In genomic region chr12:111664961-111665865, GRCh38 we compare ENCODE assay signal across 22 cellular contexts. TPM values are rescaled to one million over a fixed set of nuclear protein-coding genes. Genes with fewer than 3 reads are reported as not detected.
DNase-seq lines count a peak whose midpoint lies in the region; ATAC-seq and TF ChIP-seq lines count a peak whose summit lies in the region.
"Had no signal": no experiment of that assay in that cellular context is flagged by ENCODE, and none has a peak within 500 bp of the region (broad histone marks: within the 10 kb centered on the region; RNA-seq: fewer than 3 reads in every experiment).

No MANE protein-coding gene starts in this region.

- 0 out of 2 replicates have a peak overlapping the region, but pooled peaks have one; percentile 19 for H3K9ac ChIP-seq in HUES64 (ENCODE audit: low read depth, low read length)

- H3K4me1 Mint-ChIP-seq in naive B cell, result peaks cover 0 to 4% (median 1%) of the 10 kb centered on the region in 3 donors
- H3K4me1 Mint-ChIP-seq: activated CD4-positive, alpha-beta T cell treated with anti-CD3 and anti-CD28 coated beads for 36 hours; activated naive CD8-positive, alpha-beta T cell treated with anti-CD3 and anti-CD28 coated beads for 36 hours had no signal

- H3K9me3 Mint-ChIP-seq in naive B cell, result no peaks in the 10 kb centered on the region
- H3K9me3 Mint-ChIP-seq: activated naive CD8-positive, alpha-beta T cell treated with anti-CD3 and anti-CD28 coated beads for 36 hours; CD8-positive, alpha-beta T cell had no signal

- DNase-seq in Ammon's horn (ENCODE audit: low spot score), result peak; percentile 76
- peak in 8 of 10 donors; percentile 24 to 74 (median 58) for DNase-seq in dorsolateral prefrontal cortex
- no peak for DNase-seq in naive B cell
- DNase-seq in activated effector memory CD4-positive, alpha-beta T cell treated with anti-CD3 and anti-CD28 coated beads, Interleukin-2, amount 50 U/mL, for 16 hours, result no peak
- no peak for DNase-seq in left lobe of liver (ENCODE audit: low spot score)
- no peak for DNase-seq in DMS79 (lab: John Stamatoyannopoulos, UW)
- DNase-seq in NCI-H146 treated with DMSO at 0.1 percent for 48 hours (lab: John Stamatoyannopoulos, UW; ENCODE audit: unreplicated experiment), result no peak
- DNase-seq: activated CD4-positive, alpha-beta T cell treated with anti-CD3 and anti-CD28 coated beads for 36 hours; activated CD8-positive, alpha-beta memory T cell treated with anti-CD3 and anti-CD28 coated beads, Interleukin-2, amount 50 U/mL, for 4 hours; activated naive CD8-positive, alpha-beta T cell treated with anti-CD3 and anti-CD28 coated beads for 36 hours; CD8-positive, alpha-beta T cell; DMS53; left cardiac atrium; mucosa of descending colon; NCI-H1694; NCI-H345; RPMI8226; stimulated activated CD4-positive, alpha-beta T cell treated with anti-CD3 and anti-CD28 coated beads, Interleukin-15, amount 100 ng/mL, for 24 hours; stimulated activated naive CD4-positive, alpha-beta T cell; upper lobe of right lung had no signal

- peak overlapping the region in 4 of 6 donors; percentile 22 to 94 (median 64) for H3K27ac Mint-ChIP-seq in naive B cell
- H3K27ac Mint-ChIP-seq: activated CD4-positive, alpha-beta T cell treated with anti-CD3 and anti-CD28 coated beads for 36 hours; activated naive CD8-positive, alpha-beta T cell treated with anti-CD3 and anti-CD28 coated beads for 36 hours; CD8-positive, alpha-beta T cell had no signal

- intact Hi-C loops in dorsolateral prefrontal cortex (cut with DNase I), result no loop called here

- no peak for TF ChIP-seq CTCF in dorsolateral prefrontal cortex (IDR thresholded peaks at IDR 0.05 in 54 of 56, conservative IDR thresholded peaks at IDR 0.05 in 2 of 56; ENCODE audit: low read depth in 1 of 56, partially characterized antibody in 56 of 56)

- ATAC-seq in naive B cell (ENCODE audit: low read depth in 2 of 2) (no peak), left lobe of liver (no peak)
- ATAC-seq: activated CD4-positive, alpha-beta T cell treated with anti-CD3 and anti-CD28 coated beads for 36 hours; CD8-positive, alpha-beta T cell; mucosa of descending colon; upper lobe of right lung had no signal

- no peaks in the 10 kb centered on the region for H3K27me3 Mint-ChIP-seq in naive B cell
- H3K27me3 Mint-ChIP-seq: activated CD4-positive, alpha-beta T cell treated with anti-CD3 and anti-CD28 coated beads for 36 hours; activated naive CD8-positive, alpha-beta T cell treated with anti-CD3 and anti-CD28 coated beads for 36 hours had no signal

- H3K36me3 Mint-ChIP-seq in naive B cell, result peaks cover 19 to 28% of the 10 kb centered on the region in 2 donors

- H3K4me3 Mint-ChIP-seq in naive B cell, result no peak overlapping the region
- H3K4me3 Mint-ChIP-seq: activated CD4-positive, alpha-beta T cell treated with anti-CD3 and anti-CD28 coated beads for 36 hours; activated naive CD8-positive, alpha-beta T cell treated with anti-CD3 and anti-CD28 coated beads for 36 hours; CD8-positive, alpha-beta T cell had no signal

- peaks cover 4% of the 10 kb centered on the region; the same call in 1 of the 2 replicates for H3K4me1 ChIP-seq in HUES64 (ENCODE audit: insufficient read depth, low read length)
- H3K4me1 ChIP-seq: right atrium auricular region, upper lobe of right lung had no signal

- no peaks in the 10 kb centered on the region for H3K9me3 ChIP-seq in HUES64 (ENCODE audit: insufficient read depth, low read depth, low read length)
- H3K9me3 ChIP-seq: mucosa of descending colon, right atrium auricular region, upper lobe of right lung had no signal

- H3K27ac ChIP-seq in HUES64 (ENCODE audit: low read depth, low read length) (peak overlapping the region; percentile 37; the same call in 1 of the 2 replicates), dorsolateral prefrontal cortex (peak overlapping the region in 53 of 59 donors; percentile 9 to 80 (median 55))
- H3K27ac ChIP-seq: right atrium auricular region, upper lobe of right lung had no signal

- H3K36me3 ChIP-seq in HUES64 (ENCODE audit: insufficient read depth, low read length), result peaks cover 83% of the 10 kb centered on the region

- H3K4me3 ChIP-seq in HUES64 (ENCODE audit: low read length), result no peak overlapping the region
- peak overlapping the region in 10 of 59 donors; percentile 2 to 32 (median 12) for H3K4me3 ChIP-seq in dorsolateral prefrontal cortex
- H3K4me3 ChIP-seq: mucosa of descending colon, right atrium auricular region, upper lobe of right lung had no signal

- H3K27me3 ChIP-seq in HUES64 (ENCODE audit: insufficient read depth, low read length) (no peaks in the 10 kb centered on the region), dorsolateral prefrontal cortex (no peaks in the 10 kb centered on the region)
- H3K27me3 ChIP-seq: right atrium auricular region, upper lobe of right lung had no signal

- WGBS in HUES64, result 91% methylated on average over 11 of the region's 11 CpGs

RNA-seq across cellular contexts. Expression of gene BRAP, which starts 20.5 kb away (rescaled TPM):
- 14.9 TPM for polyA plus RNA-seq in HUES64 (2013, experiment 1 of 2)
- polyA plus RNA-seq in HUES64 (2013, experiment 2 of 2), result 17.2 TPM
- total RNA-seq in dorsolateral prefrontal cortex (10 to 100 TPM; 20.6 to 31.0 (median 25.6) TPM), left lobe of liver (7.5 TPM)
- 10 to 100 TPM; 20.0 to 25.6 (median 23.2) TPM for polyA plus RNA-seq in naive B cell (ENCODE audit: low read depth in 6 of 6)

RNA-seq across cellular contexts. Expression of gene ACAD10, which starts 20.6 kb away (rescaled TPM):
- 10.3 TPM for polyA plus RNA-seq in HUES64 (2013, experiment 1 of 2)
- 13.3 TPM for polyA plus RNA-seq in HUES64 (2013, experiment 2 of 2)
- total RNA-seq in dorsolateral prefrontal cortex, result 10 to 100 TPM; 19.3 to 49.9 (median 31.8) TPM
- 10 to 100 TPM; 10.0 to 19.4 (median 12.3) TPM for polyA plus RNA-seq in naive B cell (ENCODE audit: low read depth in 6 of 6)
- total RNA-seq in left lobe of liver, result 27.3 TPM

Comparison
In these comparisons a context has a peak if more than half of its experiments do, and no peak if none do; other contexts are left out.
1. DNase-seq: peak in Ammon's horn (single experiment) and dorsolateral prefrontal cortex (8 of 10); none in naive B cell (single experiment), activated effector memory CD4-positive, alpha-beta T cell treated with anti-CD3 and anti-CD28 coated beads, Interleukin-2, amount 50 U/mL, for 16 hours (single experiment), left lobe of liver (single experiment), DMS79 (single experiment) and NCI-H146 treated with DMSO at 0.1 percent for 48 hours (single experiment).